Comparison of ENCODE assay signal across 8 cellular contexts in the genomic region with DNA sequence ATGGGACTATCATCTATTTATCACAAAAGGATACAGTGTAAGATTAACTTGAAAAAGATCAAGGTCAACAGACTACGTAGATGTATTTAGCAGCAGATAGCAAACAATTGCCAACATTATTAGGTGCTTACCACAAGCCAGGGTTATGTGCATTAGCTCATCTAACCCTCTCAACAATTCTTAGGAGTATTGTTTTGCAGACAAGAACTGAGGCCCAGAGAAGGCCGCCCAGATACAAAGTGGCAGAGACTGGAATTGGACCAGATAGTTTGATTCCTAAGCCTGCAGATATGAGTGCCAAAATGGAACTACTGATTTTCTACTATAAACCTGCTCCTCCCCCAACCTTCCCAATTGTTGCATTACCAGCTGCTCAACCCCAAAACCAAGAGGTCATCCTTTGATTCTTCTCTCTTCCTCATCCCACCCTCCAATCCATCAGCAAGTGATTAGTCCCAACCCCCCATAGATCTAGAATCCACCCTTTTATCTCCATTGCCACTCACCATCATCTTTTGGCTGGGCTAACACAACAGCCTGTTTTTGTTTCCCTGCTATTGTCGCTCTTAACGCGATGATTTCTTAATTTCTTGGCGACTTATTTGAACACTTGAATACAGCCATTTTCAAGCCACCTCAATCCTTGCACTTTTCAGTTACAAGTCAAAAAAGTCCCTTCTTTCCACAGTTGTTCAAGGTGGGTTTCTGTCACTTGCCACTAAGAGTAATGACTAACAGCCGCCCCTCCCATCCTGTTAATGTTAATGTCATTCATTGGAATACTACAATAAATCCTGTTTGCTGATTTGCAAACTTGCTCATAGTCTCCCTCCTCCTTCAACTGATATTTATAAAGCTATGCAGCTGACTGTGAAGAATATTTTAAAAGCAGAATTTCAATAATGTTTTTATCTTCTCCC. TPM values are rescaled to one million over a fixed set of nuclear protein-coding genes. Genes with fewer than 3 reads are reported as not detected.
A peak's percentile ranks its signal among the peaks of the same experiment; 100 is the strongest.
DNase-seq lines count a peak whose midpoint lies in the region; ATAC-seq and TF ChIP-seq lines count a peak whose summit lies in the region.

No MANE protein-coding gene starts in this region.

- no peaks in the 10 kb centered on the region for H3K9me3 ChIP-seq in CD4-positive, alpha-beta T cell (ENCODE audit: control insufficient read depth, low read length)
- H3K9me3 ChIP-seq in Karpas-422 (ENCODE audit: low read length) (no peaks in the 10 kb centered on the region; the same call in 1 of the 2 replicates), mammary epithelial cell (replicated peaks; ENCODE audit: insufficient read depth, low read length) (no peaks in the 10 kb centered on the region), esophagus muscularis mucosa (no peaks in the 10 kb centered on the region)

- peak overlapping the region; percentile 99 for H3K4me3 Mint-ChIP-seq in CD4-positive, alpha-beta T cell
- H3K4me3 Mint-ChIP-seq in nephron progenitor cell = peak overlapping the region; percentile 99

- peak overlapping the region; percentile 24 for H3K27ac ChIP-seq in CD4-positive, alpha-beta T cell (ENCODE audit: low read depth, low read length)
- peak overlapping the region; percentile 64 for H3K27ac ChIP-seq in Karpas-422 (ENCODE audit: low read length)
- no peak overlapping the region for H3K27ac ChIP-seq in mammary epithelial cell (ENCODE audit: insufficient read depth, low read depth, low read length)
- no peak overlapping the region for H3K27ac ChIP-seq in esophagus muscularis mucosa (replicated peaks in 1 of 4)

- H3K4me1 Mint-ChIP-seq in CD4-positive, alpha-beta T cell (ENCODE audit: low read depth) = peaks cover 94% of the 10 kb centered on the region
- peaks cover 74% of the 10 kb centered on the region for H3K4me1 Mint-ChIP-seq in nephron progenitor cell

- H2AFZ ChIP-seq in Karpas-422 (ENCODE audit: low read length) (no peak overlapping the region), mammary epithelial cell (ENCODE audit: low read depth, low read length) (no peak overlapping the region)

- intact Hi-C loops in CD4-positive, alpha-beta T cell (cut with DNase I, micrococcal nuclease) = loop anchor here (2.0 to 5.0 kb wide), 3 partner anchors 35 to 83 kb away; no protein-coding TSS in a partner anchor
- intact Hi-C loops in mammary epithelial cell (cut with micrococcal nuclease) (loop anchor here (5.0 kb wide), 1 partner anchor 43 kb away; no protein-coding TSS in a partner anchor), esophagus muscularis mucosa (cut with DNase I) (loop anchor here (5.0 kb wide), 2 partner anchors 58 to 108 kb away; no protein-coding TSS in a partner anchor)

- CTCF ChIA-PET in CD4-positive, alpha-beta T cell (lab: Charles Lee) = interaction anchor here (1.5 to 2.3 kb wide), 3 partner anchors 31 to 156 kb away, joined by 4 to 16 read pairs (median 4); no protein-coding TSS in a partner anchor
- CTCF ChIA-PET in mammary epithelial cell (lab: Charles Lee; ENCODE audit: low non-redundant PET) = no interaction called here

- TF ChIP-seq CTCF in CD4-positive, alpha-beta T cell (IDR thresholded peaks at IDR 0.05) = no peak
- TF ChIP-seq CTCF in mammary epithelial cell (conservative IDR thresholded peaks at IDR 0.05 in 1 of 2, IDR thresholded peaks at IDR 0.05 in 1 of 2; ENCODE audit: extremely low read depth in 1 of 2, insufficient read depth in 1 of 2, low read depth in 1 of 2, low read length in 2 of 2) (no peak), nephron progenitor cell (IDR thresholded peaks at IDR 0.05) (no peak), esophagus muscularis mucosa (IDR thresholded peaks at IDR 0.05) (no peak)

- no TSS peak for BruUV-seq in mammary epithelial cell (replicated peaks; lab: Mats Ljungman, UMichigan)

- no peaks in the 10 kb centered on the region for H3K9me3 Mint-ChIP-seq in CD4-positive, alpha-beta T cell
- H3K9me3 Mint-ChIP-seq in nephron progenitor cell = peaks cover 13% of the 10 kb centered on the region

- in situ Hi-C loops in mammary epithelial cell (cut with MboI; ENCODE audit: low sequenced_read_pairs in 2 of 2) = no loop called here

- peaks cover 48% of the 10 kb centered on the region for H3K36me3 ChIP-seq in Karpas-422 (ENCODE audit: insufficient read depth, low read length)
- H3K36me3 ChIP-seq in mammary epithelial cell (ENCODE audit: insufficient read depth, low read length) = peaks cover 5% of the 10 kb centered on the region
- peaks cover 0 to 24% (median 7%) of the 10 kb centered on the region in 4 donors for H3K36me3 ChIP-seq in esophagus muscularis mucosa

- DNase-seq in CD4-positive, alpha-beta T cell = no peak
- DNase-seq in Karpas-422 (no peak), mammary epithelial cell (no peak), nephron progenitor cell (no peak), NCI-H345 treated with DMSO at 0.1 percent for 48 hours (lab: John Stamatoyannopoulos, UW; ENCODE audit: unreplicated experiment) (no peak), esophagus muscularis mucosa (ENCODE audit: extremely low spot score) (no peak)

- POLR2A ChIA-PET in CD4-positive, alpha-beta T cell (lab: Charles Lee) = interaction anchor here (0.9 to 3.0 kb wide), 5 partner anchors 11 to 59 kb away, joined by 3 to 39 read pairs (median 3); no protein-coding TSS in a partner anchor

- peaks cover 76% of the 10 kb centered on the region for H3K79me2 ChIP-seq in Karpas-422 (ENCODE audit: low read length)
- peaks cover 67% of the 10 kb centered on the region for H3K79me2 ChIP-seq in mammary epithelial cell (ENCODE audit: insufficient read depth, low read length)

- no peak for ATAC-seq in CD4-positive, alpha-beta T cell (ENCODE audit: poor library complexity)
- ATAC-seq in HG02852 (IDR thresholded peaks at IDR 0.05; ENCODE audit: unreplicated experiment) (no peak), HG03520 (IDR thresholded peaks at IDR 0.05; ENCODE audit: unreplicated experiment) (no peak)

- H3K4me3 ChIP-seq in Karpas-422 (ENCODE audit: low read length) (peak overlapping the region; percentile 85), mammary epithelial cell (replicated peaks in 1 of 3; ENCODE audit: insufficient read depth in 1 of 3, low read depth in 2 of 3, low read length in 3 of 3) (no peak overlapping the region), esophagus muscularis mucosa (peak overlapping the region in 1 of 4 donors; percentile 97)

- peaks cover 44% of the 10 kb centered on the region for H4K20me1 ChIP-seq in Karpas-422 (ENCODE audit: insufficient read depth, low read depth, low read length)
- no peaks in the 10 kb centered on the region for H4K20me1 ChIP-seq in mammary epithelial cell (ENCODE audit: insufficient read depth, low read length)

- no peaks in the 10 kb centered on the region for H3K9me2 ChIP-seq in Karpas-422 (replicated peaks; ENCODE audit: insufficient read depth, low read length)

- peak overlapping the region; percentile 89 for H3K9ac ChIP-seq in Karpas-422 (ENCODE audit: low read length)
- no peak overlapping the region for H3K9ac ChIP-seq in mammary epithelial cell (ENCODE audit: insufficient read depth, low read length)

- TF ChIP-seq POLR2A in esophagus muscularis mucosa (IDR thresholded peaks at IDR 0.05; ENCODE audit: low read depth) = no peak

- peak overlapping the region; percentile 96 for H3K27ac Mint-ChIP-seq in CD4-positive, alpha-beta T cell
- peak overlapping the region; percentile 2 for H3K27ac Mint-ChIP-seq in nephron progenitor cell

- peaks cover 72% of the 10 kb centered on the region for H3K36me3 Mint-ChIP-seq in CD4-positive, alpha-beta T cell (ENCODE audit: low read depth)
- H3K36me3 Mint-ChIP-seq in nephron progenitor cell (ENCODE audit: low read depth) = peaks cover 24% of the 10 kb centered on the region

- H3K27me3 Mint-ChIP-seq in CD4-positive, alpha-beta T cell = no peaks in the 10 kb centered on the region
- no peaks in the 10 kb centered on the region for H3K27me3 Mint-ChIP-seq in nephron progenitor cell (ENCODE audit: low read depth, poor library complexity)

- H3K4me1 ChIP-seq in Karpas-422 (ENCODE audit: low read length) (peaks cover 60% of the 10 kb centered on the region), mammary epithelial cell (ENCODE audit: insufficient read depth, low read length) (peaks cover 44% of the 10 kb centered on the region), esophagus muscularis mucosa (peaks cover 18 to 44% (median 39%) of the 10 kb centered on the region in 4 donors)

- no peak for TF ChIP-seq EP300 in esophagus muscularis mucosa (IDR thresholded peaks at IDR 0.05)

- 90% methylated on average over 7 of the region's 7 CpGs for WGBS in mammary epithelial cell (ENCODE audit: low coverage, missing lambda C conversion rate)
- 87% methylated on average over 7 of the region's 7 CpGs for WGBS in esophagus muscularis mucosa

- dilution Hi-C loops in mammary epithelial cell (cut with HindIII; ENCODE audit: low sequenced_read_pairs) = no loop called here

- no peaks in the 10 kb centered on the region for H3K27me3 ChIP-seq in CD4-positive, alpha-beta T cell (ENCODE audit: control insufficient read depth, insufficient read depth, low read length)
- no peaks in the 10 kb centered on the region for H3K27me3 ChIP-seq in Karpas-422 (ENCODE audit: low read length)
- H3K27me3 ChIP-seq in mammary epithelial cell (ENCODE audit: insufficient read depth, low read length) = no peaks in the 10 kb centered on the region
- no peaks in the 10 kb centered on the region for H3K27me3 ChIP-seq in esophagus muscularis mucosa

- H3K4me2 ChIP-seq in Karpas-422 (ENCODE audit: low read depth, low read length, poor library complexity, severe bottlenecking) (peak overlapping the region; percentile 81), mammary epithelial cell (ENCODE audit: insufficient read depth, low read depth, low read length) (peak overlapping the region; percentile 82)

RNA-seq across cellular contexts. Expression of gene TMEM123, which starts 2.7 kb away (rescaled TPM):
- 100 to 1,000 TPM; 288 to 307 TPM for total RNA-seq in CD4-positive, alpha-beta T cell
- 273 and 796 TPM in 2 replicates for total RNA-seq in Karpas-422 (2014; rRNA removed; shearing (Covaris generic); ENCODE audit: low replicate concordance)
- 100 to 1,000 TPM in 1 of 2 donors, 10 to 100 TPM in 1; 96.9 to 111 TPM for total RNA-seq in mammary epithelial cell
- 169 TPM for polyA plus RNA-seq in mammary epithelial cell
- polyA minus RNA-seq in mammary epithelial cell = 63.6 TPM
- total RNA-seq in esophagus muscularis mucosa = 100 to 1,000 TPM in 1 of 4 donors, 10 to 100 TPM in 3; 82.7 to 116 (median 88.8) TPM

Comparison
In these comparisons a context has a peak if more than half of its experiments do, and no peak if none do; other contexts are left out.
1. H3K27ac ChIP-seq: peak in CD4-positive, alpha-beta T cell (single experiment) and Karpas-422 (single experiment); none in mammary epithelial cell (single experiment) and esophagus muscularis mucosa (0 of 4).